In the genomic region with DNA sequence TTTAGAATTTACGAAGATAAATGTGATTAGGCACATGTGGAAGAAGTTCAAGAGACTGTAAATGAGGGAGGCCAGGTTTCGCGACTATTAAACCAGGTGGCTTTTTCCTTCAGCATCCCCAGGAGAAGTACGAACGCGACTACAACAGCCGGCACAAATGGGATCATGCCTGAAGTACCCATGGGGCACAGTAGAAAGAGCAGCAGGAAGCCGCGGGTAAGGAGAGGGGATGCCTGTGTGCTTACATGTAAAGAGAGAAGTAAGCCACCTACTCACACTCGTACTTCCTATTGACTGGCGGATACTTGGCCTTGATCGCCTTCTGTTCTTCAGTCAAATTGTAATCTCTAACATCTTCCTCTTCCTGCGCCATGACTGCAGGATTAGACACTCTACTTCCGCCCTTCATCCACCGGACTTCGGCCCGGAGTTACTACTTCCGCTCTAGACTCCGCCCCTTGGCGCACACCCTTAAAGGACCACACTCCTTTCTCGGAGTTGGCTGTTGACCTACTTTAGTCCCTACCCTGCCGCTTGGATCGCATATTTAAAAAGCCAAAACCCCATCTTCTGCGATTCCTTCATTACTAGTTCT, we compare ENCODE assay signal across 8 cellular contexts. TPM values are rescaled to one million over a fixed set of nuclear protein-coding genes. Genes with fewer than 3 reads are reported as not detected.
A peak's percentile ranks its signal among the peaks of the same experiment; 100 is the strongest.
DNase-seq lines count a peak whose midpoint lies in the region; ATAC-seq and TF ChIP-seq lines count a peak whose summit lies in the region.

A gene (minus strand): TSS at position 394 of the 595 bp plus-strand sequence. CDS start 21 bp downstream, at position 373.

- ATAC-seq in GM18909 (IDR thresholded peaks at IDR 0.05; ENCODE audit: poor library complexity, unreplicated experiment) (peak; percentile 66), HG03196 (IDR thresholded peaks at IDR 0.05; ENCODE audit: unreplicated experiment) (peak; percentile 69)

- no peaks in the 10 kb centered on the region for H3K9me3 ChIP-seq in AG04450 (ENCODE audit: control insufficient read depth, insufficient read depth, low read length)

- no peak for TF ChIP-seq CTCF in AG04450 (IDR thresholded peaks at IDR 0.05; ENCODE audit: low read depth, low read length)

- H3K4me3 ChIP-seq in AG04450 (ENCODE audit: low read depth, low read length): peak within 1 kb of the TSS; percentile 92

- DNase-seq in AG04450 (ENCODE audit: low read depth, low spot score) (peak; percentile 74), NCI-H446 (lab: John Stamatoyannopoulos, UW) (peak; percentile 92 to 94), cerebellar nuclear complex (lab: John Stamatoyannopoulos, UW) (peak; percentile 28 to 84), islet precursor cell (peak; percentile 94)
- peak; percentile 78 for DNase-seq in activated CD4-positive, CD25-positive, alpha-beta regulatory T cell treated with anti-CD3 and anti-CD28 coated beads, Interleukin-2, amount 50 U/mL, for 16 hours (ENCODE audit: low read depth, low spot score)
- DNase-seq in stimulated activated CD4-positive, alpha-beta T cell treated with anti-CD3 and anti-CD28 coated beads, Interleukin-12 subunit alpha, Interleukin-12 subunit beta, amount 100 ng/mL, for 48 hours (ENCODE audit: low read depth in 2 of 3, low spot score in 1 of 3): peak; percentile 74 to 81 (median 80)

- CTCF ChIA-PET in AG04450 (lab: Charles Lee): interaction anchor here (0.7 to 1.9 kb wide), 3 partner anchors 131 to 1245 kb away, joined by 3 to 5 read pairs (median 3); no protein-coding TSS in a partner anchor

- POLR2A ChIA-PET in AG04450 (lab: Yijun Ruan, JAX): interaction anchor here (0.6 to 1.4 kb wide), 12 partner anchors 7 to 398 kb away, joined by 3 to 9 read pairs (median 3); a partner anchor contains a TSS

- peak within 1 kb of the TSS; percentile 100 for H3K27ac ChIP-seq in AG04450 (ENCODE audit: low read depth, low read length)

- H3K27me3 ChIP-seq in AG04450 (ENCODE audit: control insufficient read depth, insufficient read depth, low read length): no peaks in the 10 kb centered on the region

RNA-seq across cellular contexts. Expression of the gene that starts here (rescaled TPM):
- polyA plus RNA-seq in AG04450 (2011; rRNA removed): 63.5 and 89.1 TPM in 2 replicates
- 12.3 and 22.9 TPM in 2 replicates for polyA minus RNA-seq in AG04450 (2011; rRNA and poly(A)+ RNA removed)

Comparison
In these comparisons a context has a peak if more than half of its experiments do, and no peak if none do; other contexts are left out.
1. Peak in every context shown above with its lines: DNase-seq, ATAC-seq, H3K4me3 ChIP-seq and H3K27ac ChIP-seq.